In genomic region chr10:27451054-27451453, GRCh38 we compare ENCODE assay signal across 28 cellular contexts.
"Had no signal": no experiment of that assay in that cellular context is flagged by ENCODE, and none has a peak within 500 bp of the region (broad histone marks: within the 10 kb centered on the region; RNA-seq: fewer than 3 reads in every experiment).

No MANE protein-coding gene starts in this region.

- H3K9me3 ChIP-seq: ovary, psoas muscle, right lobe of liver, sigmoid colon, stomach, thoracic aorta, thyroid gland, tibial nerve, upper lobe of left lung, uterus had no signal

- FAIRE-seq: small intestine had no signal

- H3K27me3 Mint-ChIP-seq: progenitor cell of endocrine pancreas; stimulated activated naive CD8-positive, alpha-beta T cell treated with anti-CD3 and anti-CD28 coated beads, Interleukin-15, Interleukin-2, amounts not matched to agents 100 ng/mL and 50 ng/mL, for 24 hours had no signal

- H3K9ac ChIP-seq: neural progenitor cell, parathyroid adenoma had no signal

- DNase-seq: naive thymus-derived CD4-positive, alpha-beta T cell; natural killer cell; occipital lobe; ovary; posterior cingulate gyrus; psoas muscle; right cardiac atrium; right lobe of liver; sigmoid colon; small intestine; stimulated activated CD4-positive, alpha-beta T cell treated with anti-CD3 and anti-CD28 coated beads, Interleukin-15, amount 100 ng/mL, for 24 hours; stimulated activated CD4-positive, alpha-beta T cell treated with anti-CD3 and anti-CD28 coated beads, Interleukin-2, amount 100 ng/mL, for 24 hours; stimulated activated CD4-positive, alpha-beta T cell treated with anti-CD3 and anti-CD28 coated beads, Interleukin-2, amount 100 ng/mL, for 48 hours; stimulated activated CD4-positive, alpha-beta T cell treated with anti-CD3 and anti-CD28 coated beads, Interleukin-4, amount 100 ng/mL, for 24 hours; stimulated activated naive B cell treated with anti-CD40 and anti-IgM and Interleukin-4, amounts not matched to agents 10 μg/mL and 1 μg/mL and 100 μg/mL, for 72 hours; stimulated activated naive CD4-positive, alpha-beta T cell treated with Interleukin-2 at 50 U/mL for 16 hours; stomach; upper lobe of left lung; uterus had no signal

- H3K27me3 ChIP-seq: neural progenitor cell, ovary, right lobe of liver, sigmoid colon, stomach, thyroid gland, tibial nerve, upper lobe of left lung, uterus had no signal

- H3K4me2 ChIP-seq: neural progenitor cell had no signal

- H3K79me2 ChIP-seq: parathyroid adenoma had no signal

- H3K4me3 ChIP-seq: neural progenitor cell, ovary, psoas muscle, right lobe of liver, sigmoid colon, stomach, thoracic aorta, thyroid gland, tibial nerve, upper lobe of left lung, uterus had no signal

- ATAC-seq: naive thymus-derived CD4-positive, alpha-beta T cell; natural killer cell; psoas muscle; right cardiac atrium; right lobe of liver; stimulated activated effector memory CD8-positive, alpha-beta T cell treated with anti-CD3 and anti-CD28 coated beads, Interleukin-12 subunit alpha, Interleukin-12 subunit beta, amount 100 ng/mL, for 72 hours; stimulated activated naive B cell treated with anti-CD40 and anti-IgM and Interleukin-4, amounts not matched to agents 10 μg/mL and 1 μg/mL and 100 μg/mL, for 72 hours had no signal

- H3K4me1 Mint-ChIP-seq: neural progenitor cell had no signal

- H3K4me3 Mint-ChIP-seq: naive thymus-derived CD4-positive, alpha-beta T cell; natural killer cell; nephron; neural progenitor cell; stimulated activated effector memory CD8-positive, alpha-beta T cell treated with anti-CD3 and anti-CD28 coated beads, Interleukin-12 subunit alpha, Interleukin-12 subunit beta, amount 100 ng/mL, for 72 hours; stimulated activated naive B cell treated with anti-CD40 and anti-IgM and Interleukin-4, amounts not matched to agents 10 μg/mL and 1 μg/mL and 100 μg/mL, for 72 hours; stimulated activated naive CD8-positive, alpha-beta T cell treated with anti-CD3 and anti-CD28 coated beads, Interleukin-15, Interleukin-2, amounts not matched to agents 100 ng/mL and 50 ng/mL, for 24 hours had no signal

- H3K4me1 ChIP-seq: neural progenitor cell, parathyroid adenoma, psoas muscle, right lobe of liver, sigmoid colon, upper lobe of left lung, uterus had no signal

- H2AFZ ChIP-seq: neural progenitor cell, parathyroid adenoma had no signal

- H3K27ac Mint-ChIP-seq: natural killer cell; nephron; neural progenitor cell; progenitor cell of endocrine pancreas; stimulated activated effector memory CD8-positive, alpha-beta T cell treated with anti-CD3 and anti-CD28 coated beads, Interleukin-12 subunit alpha, Interleukin-12 subunit beta, amount 100 ng/mL, for 72 hours; stimulated activated naive B cell treated with anti-CD40 and anti-IgM and Interleukin-4, amounts not matched to agents 10 μg/mL and 1 μg/mL and 100 μg/mL, for 72 hours had no signal

- H3K36me3 ChIP-seq: neural progenitor cell, ovary, right lobe of liver, sigmoid colon, stomach, thoracic aorta, thyroid gland, tibial nerve, upper lobe of left lung, uterus had no signal

- H3K27ac ChIP-seq: neural progenitor cell, ovary, parathyroid adenoma, psoas muscle, right lobe of liver, sigmoid colon, stomach, thoracic aorta, tibial nerve, upper lobe of left lung, uterus had no signal

- H3K9me3 Mint-ChIP-seq: naive thymus-derived CD4-positive, alpha-beta T cell; natural killer cell; nephron; neural progenitor cell; stimulated activated effector memory CD8-positive, alpha-beta T cell treated with anti-CD3 and anti-CD28 coated beads, Interleukin-12 subunit alpha, Interleukin-12 subunit beta, amount 100 ng/mL, for 72 hours; stimulated activated naive B cell treated with anti-CD40 and anti-IgM and Interleukin-4, amounts not matched to agents 10 μg/mL and 1 μg/mL and 100 μg/mL, for 72 hours; stimulated activated naive CD8-positive, alpha-beta T cell treated with anti-CD3 and anti-CD28 coated beads, Interleukin-15, Interleukin-2, amounts not matched to agents 100 ng/mL and 50 ng/mL, for 24 hours had no signal

- H3K36me3 Mint-ChIP-seq: naive thymus-derived CD4-positive, alpha-beta T cell; natural killer cell; neural progenitor cell; stimulated activated effector memory CD8-positive, alpha-beta T cell treated with anti-CD3 and anti-CD28 coated beads, Interleukin-12 subunit alpha, Interleukin-12 subunit beta, amount 100 ng/mL, for 72 hours; stimulated activated naive B cell treated with anti-CD40 and anti-IgM and Interleukin-4, amounts not matched to agents 10 μg/mL and 1 μg/mL and 100 μg/mL, for 72 hours had no signal
